11 cellular contexts compared by ENCODE assay signal in the genomic region with DNA sequence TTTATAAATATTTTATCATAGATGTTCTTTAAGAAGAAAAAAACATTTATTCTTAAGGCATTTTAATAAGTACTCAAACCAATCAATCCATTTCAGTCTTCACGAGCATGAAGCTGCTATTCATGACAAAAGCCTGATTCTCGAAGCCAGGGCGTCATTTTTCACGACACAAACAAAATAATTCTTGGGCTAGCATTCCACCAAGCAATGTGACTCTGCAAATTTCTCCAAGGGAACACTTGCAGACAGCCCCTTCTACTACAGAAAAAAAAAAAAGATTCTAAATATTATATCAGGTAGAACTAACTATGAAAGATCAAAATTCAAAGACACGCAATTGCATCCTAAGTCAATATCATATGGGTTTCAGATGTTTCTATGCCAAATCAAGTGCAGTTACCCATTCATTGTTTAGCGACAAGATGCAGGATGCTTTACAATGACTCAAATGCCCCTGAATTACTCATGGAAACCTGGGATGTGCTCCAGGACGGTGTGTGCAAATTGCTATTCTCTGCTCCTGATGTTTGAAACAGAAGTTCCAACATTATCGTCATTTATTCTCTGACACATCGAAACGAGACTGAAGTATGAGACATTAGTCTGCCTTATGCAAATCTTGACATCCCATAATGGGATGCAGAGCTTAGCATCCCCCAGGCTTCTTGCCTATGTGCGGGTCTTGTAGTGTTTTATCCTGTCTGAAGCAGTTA.
DNase-seq lines count a peak whose midpoint lies in the region; ATAC-seq and TF ChIP-seq lines count a peak whose summit lies in the region.
"Had no signal": no experiment of that assay in that cellular context is flagged by ENCODE, and none has a peak within 500 bp of the region (broad histone marks: within the 10 kb centered on the region; RNA-seq: fewer than 3 reads in every experiment).

No MANE protein-coding gene starts in this region.

- ATAC-seq in HG03354 (IDR thresholded peaks at IDR 0.05; ENCODE audit: poor library complexity, severe bottlenecking, unreplicated experiment) (no peak), GM21786 (IDR thresholded peaks at IDR 0.05; ENCODE audit: unreplicated experiment) (no peak)

- H3K27ac ChIP-seq in fibroblast of lung (ENCODE audit: insufficient read depth, low read length) (no peak overlapping the region), stomach smooth muscle (ENCODE audit: low read length) (peak overlapping the region; percentile 6)
- H3K27ac ChIP-seq: prostate gland had no signal

- no peak overlapping the region for H3K4me2 ChIP-seq in fibroblast of lung (ENCODE audit: extremely low read depth, insufficient read depth, low read length)

- H3K4me3 ChIP-seq in HFF-Myc (replicated peaks; ENCODE audit: low read depth, low read length): no peak overlapping the region
- H3K4me3 ChIP-seq in fibroblast of lung (replicated peaks in 1 of 4; ENCODE audit: control extremely low read depth in 1 of 4, insufficient read depth in 1 of 4, low read depth in 3 of 4, low read length in 4 of 4): no peak overlapping the region
- no peak overlapping the region for H3K4me3 ChIP-seq in stomach smooth muscle (ENCODE audit: low read length in 2 of 2)
- H3K4me3 ChIP-seq: prostate gland had no signal

- H2AFZ ChIP-seq in fibroblast of lung (ENCODE audit: low read length): no peak overlapping the region

- no peaks in the 10 kb centered on the region for H3K79me2 ChIP-seq in fibroblast of lung (ENCODE audit: control insufficient read depth, insufficient read depth, low read length)

- DNase-seq in HFF-Myc (ENCODE audit: extremely low read depth, low read depth): peak; percentile 69
- DNase-seq in SHP77 (lab: John Stamatoyannopoulos, UW): peak; percentile 19 to 45
- DNase-seq in fibroblast of lung (ENCODE audit: low read depth in 2 of 2): peak; percentile 65 to 96
- DNase-seq in DMS53 (lab: John Stamatoyannopoulos, UW): no peak
- DNase-seq: activated CD4-positive, alpha-beta memory T cell treated with anti-CD3 and anti-CD28 coated beads, Interleukin-2, amount 10 ng/mL, durations not matched to agents 7 days and 5 days; activated naive CD4-positive, alpha-beta T cell treated with anti-CD3 and anti-CD28 coated beads, Interleukin-2, amount 50 U/mL, for 16 hours; NCI-H446 treated with DMSO at 0.1 percent for 48 hours had no signal

- no peaks in the 10 kb centered on the region for H3K27me3 ChIP-seq in fibroblast of lung (ENCODE audit: control insufficient read depth, insufficient read depth, low read length)
- no peaks in the 10 kb centered on the region for H3K27me3 ChIP-seq in stomach smooth muscle (ENCODE audit: control insufficient read depth in 1 of 2, insufficient read depth in 2 of 2, low read length in 2 of 2)

- no peaks in the 10 kb centered on the region for H3K36me3 ChIP-seq in fibroblast of lung (ENCODE audit: control insufficient read depth, insufficient read depth, low read length)
- H3K36me3 ChIP-seq in stomach smooth muscle (ENCODE audit: control insufficient read depth in 2 of 2, insufficient read depth in 2 of 2, low read length in 2 of 2): no peaks in the 10 kb centered on the region
- H3K36me3 ChIP-seq: prostate gland had no signal

- H4K20me1 ChIP-seq in fibroblast of lung (ENCODE audit: control insufficient read depth, extremely low read depth, insufficient read depth, low read length): no peaks in the 10 kb centered on the region

- H3K4me1 ChIP-seq in fibroblast of lung (ENCODE audit: control insufficient read depth, extremely low read depth, insufficient read depth, low read length): no peaks in the 10 kb centered on the region
- peaks cover 7% of the 10 kb centered on the region for H3K4me1 ChIP-seq in stomach smooth muscle (ENCODE audit: control insufficient read depth, insufficient read depth, low read length)
- H3K4me1 ChIP-seq: prostate gland had no signal

- TF ChIP-seq CTCF in HFF-Myc (IDR thresholded peaks at IDR 0.05; ENCODE audit: low read depth, low read length, missing control alignments): no peak
- no peak for TF ChIP-seq CTCF in fibroblast of lung (conservative IDR thresholded peaks at IDR 0.05 in 1 of 2, IDR thresholded peaks at IDR 0.05 in 1 of 2; ENCODE audit: low read depth in 1 of 2, low read length in 2 of 2)

- H3K9me3 ChIP-seq in fibroblast of lung (ENCODE audit: control insufficient read depth, insufficient read depth, low read depth, low read length): no peaks in the 10 kb centered on the region
- no peaks in the 10 kb centered on the region for H3K9me3 ChIP-seq in stomach smooth muscle (ENCODE audit: control insufficient read depth in 2 of 2, low read length in 2 of 2)
- H3K9me3 ChIP-seq: prostate gland had no signal

- no peak overlapping the region for H3K9ac ChIP-seq in fibroblast of lung (ENCODE audit: insufficient read depth, low read length)
- no peak overlapping the region for H3K9ac ChIP-seq in stomach smooth muscle (ENCODE audit: low read length in 2 of 2)
